ENCODE assay signal across 9 cellular contexts in the genomic region with DNA sequence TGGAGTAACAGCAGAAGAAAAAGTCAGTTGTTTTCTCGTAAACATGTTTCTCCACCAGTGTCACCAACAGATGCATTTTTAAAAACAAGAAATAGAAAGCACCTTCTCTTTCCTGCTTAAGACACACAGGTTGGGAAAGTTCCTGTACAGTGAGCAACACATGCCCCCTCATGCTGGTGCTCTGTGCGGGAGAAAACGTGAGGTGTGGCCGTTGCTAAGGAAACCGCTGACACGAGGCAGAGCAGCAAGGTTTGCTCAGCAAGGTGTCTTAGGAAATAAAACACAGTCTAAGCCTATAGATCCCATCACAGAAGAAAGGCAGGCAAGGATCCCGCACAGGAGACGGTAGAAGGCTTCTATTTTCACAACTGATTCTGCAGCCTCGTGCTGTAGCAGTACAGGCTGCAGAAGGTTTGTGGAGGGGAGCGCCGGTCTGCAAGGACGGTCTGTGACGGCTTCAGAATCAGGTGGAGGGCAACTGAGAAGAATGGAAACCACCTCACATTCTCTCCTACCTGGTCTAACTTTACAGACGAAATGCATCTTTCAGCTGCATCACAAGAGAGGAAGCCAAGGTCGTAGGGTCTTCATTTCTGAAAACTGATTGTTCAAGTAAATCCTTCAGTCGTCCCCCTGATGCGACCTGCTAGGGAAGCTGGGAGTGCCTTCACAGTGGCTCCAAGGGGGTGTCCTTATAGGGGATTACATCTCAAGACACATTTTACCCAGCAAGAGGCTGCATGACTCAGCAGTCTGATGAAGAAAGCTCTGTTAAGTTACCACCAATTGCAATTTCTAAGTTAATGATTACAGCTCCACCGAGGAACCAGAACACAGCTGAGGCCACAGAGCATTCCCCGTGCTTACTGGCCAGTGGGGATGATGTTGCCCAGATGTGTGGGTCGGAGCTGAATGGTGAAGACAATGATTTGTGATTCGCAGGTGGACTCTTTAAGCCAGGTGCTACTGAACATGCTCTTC.
DNase-seq lines count a peak whose midpoint lies in the region; ATAC-seq, FAIRE-seq and TF ChIP-seq lines count a peak whose summit lies in the region.
"Had no signal": no experiment of that assay in that cellular context is flagged by ENCODE, and none has a peak within 500 bp of the region (broad histone marks: within the 10 kb centered on the region; RNA-seq: fewer than 3 reads in every experiment).

No MANE protein-coding gene starts in this region.

- TF ChIP-seq POLR2A in A549 (IDR thresholded peaks at IDR 0.05; ENCODE audit: low read length) = no peak

- H3K27me3 ChIP-seq in liver (ENCODE audit: control insufficient read depth in 4 of 4, insufficient read depth in 4 of 4, low read length in 3 of 4) = no peaks in the 10 kb centered on the region

- in situ Hi-C loops in astrocyte of the spinal cord (cut with HindIII; ENCODE audit: low sequenced_read_pairs) = no loop called here

- peak overlapping the region; percentile 94 for H3K27ac ChIP-seq in A549
- H3K27ac ChIP-seq in HEK293 (ENCODE audit: extremely low read depth, low read depth, low read length) = no peak overlapping the region
- peak overlapping the region; percentile 9 to 44 for H3K27ac ChIP-seq in liver (ENCODE audit: low read depth in 1 of 2, low read length in 2 of 2)

- TF ChIP-seq CTCF in A549 (IDR thresholded peaks at IDR 0.05) (no peak), HEK293 (tag by site-specific recombination; IDR thresholded peaks at IDR 0.05) (no peak), astrocyte of the spinal cord (IDR thresholded peaks at IDR 0.05; ENCODE audit: low read depth, low read length) (no peak), liver (IDR thresholded peaks at IDR 0.05; ENCODE audit: low read depth, low read length, missing input control) (no peak)

- H3K9me3 ChIP-seq in A549 (no peaks in the 10 kb centered on the region), HEK293 (ENCODE audit: control insufficient read depth, insufficient read depth, low read depth, low read length) (no peaks in the 10 kb centered on the region), liver (ENCODE audit: control insufficient read depth in 4 of 4, low read length in 3 of 4) (no peaks in the 10 kb centered on the region)

- H3K36me3 ChIP-seq in HEK293 (ENCODE audit: control insufficient read depth in 2 of 2, insufficient read depth in 1 of 2, low read length in 2 of 2) = no peaks in the 10 kb centered on the region
- H3K36me3 ChIP-seq in liver (ENCODE audit: control insufficient read depth in 4 of 4, insufficient read depth in 3 of 4, low read depth in 1 of 4, low read length in 3 of 4) = peaks cover 2 to 49% (median 37%) of the 10 kb centered on the region in 4 donors

- H3K4me1 ChIP-seq in A549 = peaks cover 99% of the 10 kb centered on the region
- H3K4me1 ChIP-seq in HEK293 (ENCODE audit: control insufficient read depth, insufficient read depth, low read length) = no peaks in the 10 kb centered on the region; the same call in 1 of the 2 replicates
- peaks cover 4 to 13% (median 6%) of the 10 kb centered on the region in 4 donors for H3K4me1 ChIP-seq in liver (ENCODE audit: control insufficient read depth in 4 of 4, insufficient read depth in 4 of 4, low read length in 3 of 4)

- POLR2A ChIA-PET in A549 (lab: Yijun Ruan, JAX) = interaction anchor here (1.1 to 2.0 kb wide), 6 partner anchors 9 to 75 kb away, joined by 3 to 15 read pairs (median 6); no protein-coding TSS in a partner anchor
- POLR2A ChIA-PET in HEK293 (lab: Yijun Ruan, JAX) = interaction anchor here (0.6 kb wide), 1 partner anchor 441 kb away, joined by 4 read pairs; no protein-coding TSS in a partner anchor

- H3K9ac ChIP-seq in liver (ENCODE audit: low read depth in 1 of 2, low read length in 2 of 2) = no peak overlapping the region

- H3K4me3 ChIP-seq in A549 (peak overlapping the region; percentile 22; the same call in 1 of the 3 replicates), HEK293 (ENCODE audit: low read depth, low read length) (no peak overlapping the region), astrocyte of the spinal cord (ENCODE audit: low read depth, low read length) (no peak overlapping the region), liver (ENCODE audit: low read depth in 1 of 3, low read length in 3 of 3) (no peak overlapping the region)

- CTCF ChIA-PET in A549 (lab: Yijun Ruan, JAX) = interaction anchor here (0.6 to 11.4 kb wide), 9 partner anchors 7 to 1490 kb away, joined by 3 to 185 read pairs (median 6); no protein-coding TSS in a partner anchor
- CTCF ChIA-PET in HEK293 (lab: Yijun Ruan, JAX) = interaction anchor here (0.7 to 9.0 kb wide), 5 partner anchors 9 to 736 kb away, joined by 3 to 63 read pairs (median 5); no protein-coding TSS in a partner anchor

- 16% methylated on average over 21 of the region's 21 CpGs for WGBS in A549 (ENCODE audit: missing lambda C conversion rate)
- WGBS in liver = 67% methylated on average over 21 of the region's 21 CpGs

- TF ChIP-seq RAD21 in A549 (conservative IDR thresholded peaks at IDR 0.05 in 1 of 2, IDR thresholded peaks at IDR 0.05 in 1 of 2) = no peak
- no peak for TF ChIP-seq RAD21 in liver (IDR thresholded peaks at IDR 0.05)

- TF ChIP-seq EP300 in A549 (IDR thresholded peaks at IDR 0.05) = peak in 1 of 2 experiments; percentile 64; a peak in 3 of 5 replicates

- ATAC-seq in A549 = peak; percentile 30 to 39
- no peak for ATAC-seq in GM18868 (IDR thresholded peaks at IDR 0.05; ENCODE audit: unreplicated experiment)
- ATAC-seq in HG02571 (IDR thresholded peaks at IDR 0.05; ENCODE audit: unreplicated experiment) = no peak
- ATAC-seq: Right ventricle myocardium inferior had no signal

- peak in 1 of 2 experiments; percentile 82 for DNase-seq in A549 (ENCODE audit: low read depth in 1 of 2, low spot score in 1 of 2)
- peak; percentile 65 for DNase-seq in astrocyte of the spinal cord (ENCODE audit: low read depth, low spot score)
- no peak for DNase-seq in NCI-H1105 treated with DMSO at 0.1 percent for 48 hours (lab: John Stamatoyannopoulos, UW)
- DNase-seq in NCI-H128 (lab: John Stamatoyannopoulos, UW; ENCODE audit: unreplicated experiment) = no peak

- H3K4me2 ChIP-seq in A549 = peak overlapping the region; percentile 80

- peak; percentile 59 for FAIRE-seq in A549 (lab: Jason Lieb, UNC)

TF ChIP-seq in A549, 52 proteins besides CTCF, POLR2A, EP300 and RAD21 (continues in another document):
- TF ChIP-seq HDAC2 (IDR thresholded peaks at IDR 0.05) = no peak
- no peak for TF ChIP-seq SMC3 (IDR thresholded peaks at IDR 0.05)
- TF ChIP-seq, protein P1, sequence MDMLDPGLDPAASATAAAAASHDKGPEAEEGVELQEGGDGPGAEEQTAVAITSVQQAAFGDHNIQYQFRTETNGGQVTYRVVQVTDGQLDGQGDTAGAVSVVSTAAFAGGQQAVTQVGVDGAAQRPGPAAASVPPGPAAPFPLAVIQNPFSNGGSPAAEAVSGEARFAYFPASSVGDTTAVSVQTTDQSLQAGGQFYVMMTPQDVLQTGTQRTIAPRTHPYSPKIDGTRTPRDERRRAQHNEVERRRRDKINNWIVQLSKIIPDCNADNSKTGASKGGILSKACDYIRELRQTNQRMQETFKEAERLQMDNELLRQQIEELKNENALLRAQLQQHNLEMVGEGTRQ (IDR thresholded peaks at IDR 0.05) = no peak
- no peak for TF ChIP-seq JUNB (IDR thresholded peaks at IDR 0.05)
- no peak for TF ChIP-seq MYC (IDR thresholded peaks at IDR 0.05; ENCODE audit: borderline replicate concordance, low read length)

TF ChIP-seq in HEK293, 187 proteins besides CTCF, POLR2A, EP300 and RAD21 (continues in another document):
- TF ChIP-seq, protein P2, sequence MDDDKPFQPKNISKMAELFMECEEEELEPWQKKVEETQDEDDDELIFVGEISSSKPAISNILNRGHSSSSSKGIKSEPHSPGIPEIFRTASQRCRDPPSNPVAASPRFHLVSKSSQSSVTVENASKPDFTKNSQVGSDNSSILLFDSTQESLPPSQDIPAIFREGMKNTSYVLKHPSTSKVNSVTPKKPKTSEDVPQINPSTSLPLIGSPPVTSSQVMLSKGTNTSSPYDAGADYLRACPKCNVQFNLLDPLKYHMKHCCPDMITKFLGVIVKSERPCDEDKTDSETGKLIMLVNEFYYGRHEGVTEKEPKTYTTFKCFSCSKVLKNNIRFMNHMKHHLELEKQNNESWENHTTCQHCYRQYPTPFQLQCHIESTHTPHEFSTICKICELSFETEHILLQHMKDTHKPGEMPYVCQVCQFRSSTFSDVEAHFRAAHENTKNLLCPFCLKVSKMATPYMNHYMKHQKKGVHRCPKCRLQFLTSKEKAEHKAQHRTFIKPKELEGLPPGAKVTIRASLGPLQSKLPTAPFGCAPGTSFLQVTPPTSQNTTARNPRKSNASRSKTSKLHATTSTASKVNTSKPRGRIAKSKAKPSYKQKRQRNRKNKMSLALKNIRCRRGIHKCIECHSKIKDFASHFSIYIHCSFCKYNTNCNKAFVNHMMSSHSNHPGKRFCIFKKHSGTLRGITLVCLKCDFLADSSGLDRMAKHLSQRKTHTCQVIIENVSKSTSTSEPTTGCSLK (tag by site-specific recombination; IDR thresholded peaks at IDR 0.05) = no peak

TF ChIP-seq in liver, 16 proteins besides CTCF, POLR2A, EP300 and RAD21 (continues in another document):
- TF ChIP-seq, protein P3, sequence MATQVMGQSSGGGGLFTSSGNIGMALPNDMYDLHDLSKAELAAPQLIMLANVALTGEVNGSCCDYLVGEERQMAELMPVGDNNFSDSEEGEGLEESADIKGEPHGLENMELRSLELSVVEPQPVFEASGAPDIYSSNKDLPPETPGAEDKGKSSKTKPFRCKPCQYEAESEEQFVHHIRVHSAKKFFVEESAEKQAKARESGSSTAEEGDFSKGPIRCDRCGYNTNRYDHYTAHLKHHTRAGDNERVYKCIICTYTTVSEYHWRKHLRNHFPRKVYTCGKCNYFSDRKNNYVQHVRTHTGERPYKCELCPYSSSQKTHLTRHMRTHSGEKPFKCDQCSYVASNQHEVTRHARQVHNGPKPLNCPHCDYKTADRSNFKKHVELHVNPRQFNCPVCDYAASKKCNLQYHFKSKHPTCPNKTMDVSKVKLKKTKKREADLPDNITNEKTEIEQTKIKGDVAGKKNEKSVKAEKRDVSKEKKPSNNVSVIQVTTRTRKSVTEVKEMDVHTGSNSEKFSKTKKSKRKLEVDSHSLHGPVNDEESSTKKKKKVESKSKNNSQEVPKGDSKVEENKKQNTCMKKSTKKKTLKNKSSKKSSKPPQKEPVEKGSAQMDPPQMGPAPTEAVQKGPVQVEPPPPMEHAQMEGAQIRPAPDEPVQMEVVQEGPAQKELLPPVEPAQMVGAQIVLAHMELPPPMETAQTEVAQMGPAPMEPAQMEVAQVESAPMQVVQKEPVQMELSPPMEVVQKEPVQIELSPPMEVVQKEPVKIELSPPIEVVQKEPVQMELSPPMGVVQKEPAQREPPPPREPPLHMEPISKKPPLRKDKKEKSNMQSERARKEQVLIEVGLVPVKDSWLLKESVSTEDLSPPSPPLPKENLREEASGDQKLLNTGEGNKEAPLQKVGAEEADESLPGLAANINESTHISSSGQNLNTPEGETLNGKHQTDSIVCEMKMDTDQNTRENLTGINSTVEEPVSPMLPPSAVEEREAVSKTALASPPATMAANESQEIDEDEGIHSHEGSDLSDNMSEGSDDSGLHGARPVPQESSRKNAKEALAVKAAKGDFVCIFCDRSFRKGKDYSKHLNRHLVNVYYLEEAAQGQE (IDR thresholded peaks at IDR 0.05) = peak; percentile 25
- TF ChIP-seq RXRA (IDR thresholded peaks at IDR 0.05) = peak in 1 of 2 donors; percentile 45

Comparison
In these comparisons a context has a peak if more than half of its experiments do, and no peak if none do; other contexts are left out.
1. ATAC-seq: peak in A549 (2 of 2); none in GM18868 (single experiment) and HG02571 (single experiment).